In genomic region chr12:47741340-47741703, GRCh38 we compare ENCODE assay signal across 8 cellular contexts. TPM values are rescaled to one million over a fixed set of nuclear protein-coding genes. Genes with fewer than 3 reads are reported as not detected.
DNase-seq lines count a peak whose midpoint lies in the region; ATAC-seq and TF ChIP-seq lines count a peak whose summit lies in the region.

No MANE protein-coding gene starts in this region.

- peak; percentile 91 to 93 for DNase-seq in NCI-H2081 (lab: John Stamatoyannopoulos, UW)
- peak; percentile 63 for DNase-seq in activated CD4-positive, alpha-beta T cell treated with anti-CD3 and anti-CD28 coated beads, Interleukin-2, amount 10 ng/mL, durations not matched to agents 24 days and 14 days
- DNase-seq in effector memory CD4-positive, alpha-beta T cell, result peak; percentile 63 to 68 (median 66)
- DNase-seq in osteoblast (ENCODE audit: insufficient read length, low spot score, missing footprints), result peak; percentile 71
- no peak for DNase-seq in SKM-1 treated with dmso at 0.1 percent for 144 hours (lab: John Stamatoyannopoulos, UW; ENCODE audit: unreplicated experiment)
- DNase-seq in HCEC 1CT, result no peak

- peaks cover 10% of the 10 kb centered on the region for H3K4me1 Mint-ChIP-seq in activated CD4-positive, alpha-beta T cell treated with anti-CD3 and anti-CD28 coated beads, Interleukin-2, amount 10 ng/mL, durations not matched to agents 24 days and 14 days

- peaks cover 5% of the 10 kb centered on the region for H3K27me3 Mint-ChIP-seq in activated CD4-positive, alpha-beta T cell treated with anti-CD3 and anti-CD28 coated beads, Interleukin-2, amount 10 ng/mL, durations not matched to agents 24 days and 14 days

- no peak for TF ChIP-seq CTCF in osteoblast (IDR thresholded peaks at IDR 0.05; ENCODE audit: extremely low read depth, low read depth, low read length)

- no peak overlapping the region for H3K27ac ChIP-seq in effector memory CD4-positive, alpha-beta T cell (ENCODE audit: insufficient read depth, low read length, poor library complexity, severe bottlenecking)
- H3K27ac ChIP-seq in osteoblast (ENCODE audit: low read depth, low read length), result no peak overlapping the region

- H3K27ac Mint-ChIP-seq in activated CD4-positive, alpha-beta T cell treated with anti-CD3 and anti-CD28 coated beads, Interleukin-2, amount 10 ng/mL, durations not matched to agents 24 days and 14 days, result no peak overlapping the region

- no peak overlapping the region for H3K4me2 ChIP-seq in osteoblast (ENCODE audit: insufficient read depth, low read length)

- H3K9me3 ChIP-seq in effector memory CD4-positive, alpha-beta T cell (ENCODE audit: control insufficient read depth, low read length), result no peaks in the 10 kb centered on the region
- no peaks in the 10 kb centered on the region for H3K9me3 ChIP-seq in osteoblast (ENCODE audit: low read depth, low read length)

- no peak overlapping the region for H3K4me3 ChIP-seq in effector memory CD4-positive, alpha-beta T cell (ENCODE audit: insufficient read depth, low read depth, low read length, poor library complexity, severe bottlenecking)
- no peak overlapping the region for H3K4me3 ChIP-seq in osteoblast (ENCODE audit: insufficient read depth, low read length)

- ATAC-seq in GM18909 (IDR thresholded peaks at IDR 0.05; ENCODE audit: poor library complexity, unreplicated experiment) (peak; percentile 45), GM21528 (IDR thresholded peaks at IDR 0.05; ENCODE audit: low FRiP score, unreplicated experiment) (no peak)

- no peak overlapping the region for H2AFZ ChIP-seq in osteoblast (ENCODE audit: low read length)

- intact Hi-C loops in activated CD4-positive, alpha-beta T cell treated with anti-CD3 and anti-CD28 coated beads, Interleukin-2, amount 10 ng/mL, durations not matched to agents 24 days and 14 days (cut with micrococcal nuclease), result no loop called here

- no peaks in the 10 kb centered on the region for H4K20me1 ChIP-seq in osteoblast (ENCODE audit: insufficient read depth, low read length)

- no peaks in the 10 kb centered on the region for H3K36me3 Mint-ChIP-seq in activated CD4-positive, alpha-beta T cell treated with anti-CD3 and anti-CD28 coated beads, Interleukin-2, amount 10 ng/mL, durations not matched to agents 24 days and 14 days (ENCODE audit: low read depth)

- no peaks in the 10 kb centered on the region for H3K27me3 ChIP-seq in effector memory CD4-positive, alpha-beta T cell (replicated peaks; ENCODE audit: control insufficient read depth, insufficient read depth, low read length, poor library complexity, severe bottlenecking)
- H3K27me3 ChIP-seq in osteoblast (ENCODE audit: insufficient read depth, low read length), result no peaks in the 10 kb centered on the region

- H3K4me3 Mint-ChIP-seq in activated CD4-positive, alpha-beta T cell treated with anti-CD3 and anti-CD28 coated beads, Interleukin-2, amount 10 ng/mL, durations not matched to agents 24 days and 14 days, result no peak overlapping the region

- peaks cover 19% of the 10 kb centered on the region for H3K4me1 ChIP-seq in effector memory CD4-positive, alpha-beta T cell (ENCODE audit: control insufficient read depth, insufficient read depth, low read length, poor library complexity, severe bottlenecking)
- peaks cover 24% of the 10 kb centered on the region for H3K4me1 ChIP-seq in osteoblast (ENCODE audit: insufficient read depth, low read length)

- no peaks in the 10 kb centered on the region for H3K36me3 ChIP-seq in effector memory CD4-positive, alpha-beta T cell (ENCODE audit: control insufficient read depth, insufficient read depth, low read length)
- no peaks in the 10 kb centered on the region for H3K36me3 ChIP-seq in osteoblast (ENCODE audit: insufficient read depth, low read length)

- no peaks in the 10 kb centered on the region for H3K79me2 ChIP-seq in osteoblast (ENCODE audit: insufficient read depth, low read length)

- H3K9me3 Mint-ChIP-seq in activated CD4-positive, alpha-beta T cell treated with anti-CD3 and anti-CD28 coated beads, Interleukin-2, amount 10 ng/mL, durations not matched to agents 24 days and 14 days, result no peaks in the 10 kb centered on the region

RNA-seq across cellular contexts. Expression of gene ENDOU, which starts 16.0 kb away (rescaled TPM):
- total RNA-seq in activated CD4-positive, alpha-beta T cell treated with anti-CD3 and anti-CD28 coated beads, Interleukin-2, amount 10 ng/mL, durations not matched to agents 24 days and 14 days, result 0.09 TPM in 1 of 2 replicates, not detected in the other
- not detected in 2 replicates for total RNA-seq in osteoblast

RNA-seq across cellular contexts. Expression of gene RAPGEF3, which starts 17.4 kb away (rescaled TPM):
- 3.6 and 4.5 TPM in 2 replicates for total RNA-seq in activated CD4-positive, alpha-beta T cell treated with anti-CD3 and anti-CD28 coated beads, Interleukin-2, amount 10 ng/mL, durations not matched to agents 24 days and 14 days
- 3.5 and 4.3 TPM in 2 replicates for total RNA-seq in osteoblast

RNA-seq across cellular contexts. Expression of gene SLC48A1, which starts 31.7 kb away (rescaled TPM):
- total RNA-seq in activated CD4-positive, alpha-beta T cell treated with anti-CD3 and anti-CD28 coated beads, Interleukin-2, amount 10 ng/mL, durations not matched to agents 24 days and 14 days, result 10.7 and 12.3 TPM in 2 replicates
- total RNA-seq in osteoblast, result 18.0 and 19.2 TPM in 2 replicates

RNA-seq across cellular contexts. Expression of gene RPAP3, which starts 35.5 kb away (rescaled TPM):
- 63.4 and 67.3 TPM in 2 replicates for total RNA-seq in activated CD4-positive, alpha-beta T cell treated with anti-CD3 and anti-CD28 coated beads, Interleukin-2, amount 10 ng/mL, durations not matched to agents 24 days and 14 days
- total RNA-seq in osteoblast, result 15.6 and 17.1 TPM in 2 replicates

Comparison
In these comparisons a context has a peak if more than half of its experiments do, and no peak if none do; other contexts are left out.
1. DNase-seq: peak in NCI-H2081 (2 of 2), activated CD4-positive, alpha-beta T cell treated with anti-CD3 and anti-CD28 coated beads, Interleukin-2, amount 10 ng/mL, durations not matched to agents 24 days and 14 days (single experiment), effector memory CD4-positive, alpha-beta T cell (3 of 3) and osteoblast (single experiment); none in SKM-1 treated with dmso at 0.1 percent for 144 hours (single experiment) and HCEC 1CT (single experiment).